20 cellular contexts compared by ENCODE assay signal in genomic region chrX:20393944-20394343, GRCh38.
DNase-seq lines count a peak whose midpoint lies in the region; ATAC-seq and TF ChIP-seq lines count a peak whose summit lies in the region.
"Had no signal": no experiment of that assay in that cellular context is flagged by ENCODE, and none has a peak within 500 bp of the region (broad histone marks: within the 10 kb centered on the region; RNA-seq: fewer than 3 reads in every experiment).

No MANE protein-coding gene starts in this region.

- DNase-seq in NCI-H1105 treated with DMSO at 0.1 percent for 48 hours (lab: John Stamatoyannopoulos, UW), result peak; percentile 25
- no peak for DNase-seq in NCI-H1105 (lab: John Stamatoyannopoulos, UW)
- DNase-seq in fibroblast of the aortic adventitia (ENCODE audit: low read depth), result peak; percentile 15
- no peak for DNase-seq in activated CD4-positive, alpha-beta memory T cell treated with anti-CD3 and anti-CD28 coated beads for 36 hours
- no peak for DNase-seq in DMS153 (lab: John Stamatoyannopoulos, UW)
- DNase-seq: Caco-2, DMS53, NCI-H1092, NCI-H187, NCI-H446 treated with DMSO at 0.1 percent for 48 hours, NCI-H748 treated with DMSO at 0.1 percent for 48 hours, PC-3 had no signal

- no peaks in the 10 kb centered on the region for H3K9me3 ChIP-seq in neutrophil
- H3K9me3 ChIP-seq: Caco-2 had no signal

- intact Hi-C loops in activated CD4-positive, alpha-beta memory T cell treated with anti-CD3 and anti-CD28 coated beads for 36 hours (cut with micrococcal nuclease), result no loop called here

- H3K4me3 ChIP-seq in fibroblast of the aortic adventitia (ENCODE audit: low read depth, low read length) (no peak overlapping the region), neutrophil (ENCODE audit: low read depth in 1 of 2, low read length in 1 of 2) (peak overlapping the region in 1 of 2 experiments; percentile 32)
- H3K4me3 ChIP-seq: SK-N-MC had no signal

- peak overlapping the region; percentile 77 for H3K27ac ChIP-seq in neutrophil
- H3K27ac ChIP-seq: 22Rv1, C4-2B, KMS-11, SK-N-MC had no signal

- POLR2A ChIA-PET in activated CD4-positive, alpha-beta memory T cell treated with anti-CD3 and anti-CD28 coated beads for 36 hours (lab: Charles Lee), result no interaction called here

- no peaks in the 10 kb centered on the region for H3K9me3 Mint-ChIP-seq in activated CD4-positive, alpha-beta memory T cell treated with anti-CD3 and anti-CD28 coated beads for 36 hours

- H3K27me3 Mint-ChIP-seq in activated CD4-positive, alpha-beta memory T cell treated with anti-CD3 and anti-CD28 coated beads for 36 hours, result no peaks in the 10 kb centered on the region

- ATAC-seq in GM18909 (IDR thresholded peaks at IDR 0.05; ENCODE audit: poor library complexity, unreplicated experiment) (no peak), HG02885 (IDR thresholded peaks at IDR 0.05; ENCODE audit: poor library complexity, unreplicated experiment) (no peak)
- ATAC-seq: HCT116, PC-3 had no signal

- H3K4me1 Mint-ChIP-seq in activated CD4-positive, alpha-beta memory T cell treated with anti-CD3 and anti-CD28 coated beads for 36 hours (ENCODE audit: low read depth), result no peaks in the 10 kb centered on the region

- H3K27ac Mint-ChIP-seq in activated CD4-positive, alpha-beta memory T cell treated with anti-CD3 and anti-CD28 coated beads for 36 hours, result no peak overlapping the region

- H3K4me1 ChIP-seq in neutrophil (ENCODE audit: control insufficient read depth in 1 of 2, insufficient read depth in 1 of 2, low read depth in 1 of 2, low read length in 1 of 2), result peaks cover 24 to 26% of the 10 kb centered on the region in 2 experiments

- H3K27me3 ChIP-seq in neutrophil, result no peaks in the 10 kb centered on the region

- TF ChIP-seq CTCF in fibroblast of the aortic adventitia (IDR thresholded peaks at IDR 0.05; ENCODE audit: insufficient read depth, low read length) (no peak), neutrophil (IDR thresholded peaks at IDR 0.05) (no peak)

- H3K36me3 ChIP-seq in neutrophil, result no peaks in the 10 kb centered on the region

- H3K36me3 Mint-ChIP-seq in activated CD4-positive, alpha-beta memory T cell treated with anti-CD3 and anti-CD28 coated beads for 36 hours, result no peaks in the 10 kb centered on the region

- H3K4me3 Mint-ChIP-seq in activated CD4-positive, alpha-beta memory T cell treated with anti-CD3 and anti-CD28 coated beads for 36 hours, result no peak overlapping the region

- CTCF ChIA-PET in activated CD4-positive, alpha-beta memory T cell treated with anti-CD3 and anti-CD28 coated beads for 36 hours (lab: Charles Lee), result no interaction called here

Comparison
In these comparisons a context has a peak if more than half of its experiments do, and no peak if none do; other contexts are left out.
1. DNase-seq: peak in NCI-H1105 treated with DMSO at 0.1 percent for 48 hours (single experiment) and fibroblast of the aortic adventitia (single experiment); none in NCI-H1105 (single experiment), activated CD4-positive, alpha-beta memory T cell treated with anti-CD3 and anti-CD28 coated beads for 36 hours (single experiment) and DMS153 (single experiment).